In the genomic region with DNA sequence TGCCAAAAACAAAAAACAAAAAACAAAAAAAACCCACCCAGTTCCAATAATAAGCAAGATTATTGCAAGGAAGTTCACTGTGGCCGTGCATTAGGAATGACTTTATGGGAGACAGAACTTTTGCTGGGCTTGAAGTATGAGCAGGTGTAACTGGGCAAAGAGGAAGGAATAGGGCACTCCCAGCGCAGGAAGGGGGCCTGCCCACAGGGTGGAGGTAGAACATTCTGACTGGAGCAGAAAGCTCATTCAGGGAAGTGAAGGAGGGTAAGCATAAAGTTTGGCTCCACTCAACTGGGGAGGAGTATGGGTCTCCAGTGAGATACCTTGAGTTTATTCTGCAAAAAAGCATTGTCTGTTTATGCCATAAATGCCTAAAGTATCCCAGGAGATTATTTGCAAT, we compare ENCODE assay signal across 14 cellular contexts. TPM values are rescaled to one million over a fixed set of nuclear protein-coding genes. Genes with fewer than 3 reads are reported as not detected.
DNase-seq lines count a peak whose midpoint lies in the region; ATAC-seq and TF ChIP-seq lines count a peak whose summit lies in the region.
"Had no signal": no experiment of that assay in that cellular context is flagged by ENCODE, and none has a peak within 500 bp of the region (broad histone marks: within the 10 kb centered on the region; RNA-seq: fewer than 3 reads in every experiment).

No MANE protein-coding gene starts in this region.

- peaks cover 5% of the 10 kb centered on the region for H3K9me3 Mint-ChIP-seq in type B pancreatic cell
- H3K9me3 Mint-ChIP-seq: activated naive CD4-positive, alpha-beta T cell treated with anti-CD3 and anti-CD28 coated beads for 36 hours; memory B cell had no signal

- no peak overlapping the region for H3K4me3 Mint-ChIP-seq in type B pancreatic cell
- H3K4me3 Mint-ChIP-seq: activated naive CD4-positive, alpha-beta T cell treated with anti-CD3 and anti-CD28 coated beads for 36 hours; memory B cell had no signal

- no peak overlapping the region for H3K27ac Mint-ChIP-seq in type B pancreatic cell
- H3K27ac Mint-ChIP-seq: activated naive CD4-positive, alpha-beta T cell treated with anti-CD3 and anti-CD28 coated beads for 36 hours; memory B cell had no signal

- no peak for DNase-seq in heart right ventricle
- DNase-seq in left ventricle myocardium superior = no peak
- peak; percentile 26 for DNase-seq in NCI-H69 (lab: John Stamatoyannopoulos, UW)
- no peak for DNase-seq in epithelial cell of proximal tubule (ENCODE audit: low read depth)
- DNase-seq in type B pancreatic cell (ENCODE audit: extremely low spot score, unreplicated experiment) = no peak
- DNase-seq in activated naive CD4-positive, alpha-beta T cell treated with anti-CD3 and anti-CD28 coated beads, Interleukin-2, amount 50 U/mL, for 16 hours = no peak
- DNase-seq in HuH-7 (ENCODE audit: low spot score) = no peak
- DNase-seq: activated CD4-positive, alpha-beta T cell treated with anti-CD3 and anti-CD28 coated beads for 1 hour; activated naive CD4-positive, alpha-beta T cell treated with anti-CD3 and anti-CD28 coated beads for 36 hours; cortex of kidney had no signal

- TF ChIP-seq CTCF in heart right ventricle (IDR thresholded peaks at IDR 0.05) (peak in 6 of 9 donors; percentile 6 to 42 (median 32)), epithelial cell of proximal tubule (conservative IDR thresholded peaks at IDR 0.05; ENCODE audit: low read depth, low read length) (peak; percentile 50), type B pancreatic cell (conservative IDR thresholded peaks at IDR 0.05) (peak; percentile 28)

- peaks cover 24% of the 10 kb centered on the region for H3K27me3 Mint-ChIP-seq in type B pancreatic cell

- no peaks in the 10 kb centered on the region for H3K36me3 Mint-ChIP-seq in type B pancreatic cell
- H3K36me3 Mint-ChIP-seq: memory B cell had no signal

- H3K27me3 ChIP-seq in heart right ventricle = peaks cover 0 to 4% (median 0%) of the 10 kb centered on the region in 7 donors
- H3K27me3 ChIP-seq: BLaER1 treated with 17β-estradiol and CSF1 and Interleukin-3, amounts not matched to agents 10 nM and 100 nM; suprapubic skin had no signal

- no peaks in the 10 kb centered on the region for H3K36me3 ChIP-seq in heart right ventricle
- H3K36me3 ChIP-seq: BLaER1 treated with 17β-estradiol and CSF1 and Interleukin-3, amounts not matched to agents 10 nM and 100 nM; suprapubic skin had no signal

- 62 to 81% methylated on average over 2 of the region's 2 CpGs for WGBS in heart right ventricle, 2 donors

- ATAC-seq in heart right ventricle (no peak), left ventricle myocardium superior (no peak), GM21390 (IDR thresholded peaks at IDR 0.05; ENCODE audit: unreplicated experiment) (no peak)

- intact Hi-C loops in heart right ventricle (cut with DNase I) = loop anchor here in 1 of 10 donors (5.0 kb wide), 1 partner anchor 303 kb away; no protein-coding TSS in a partner anchor
- intact Hi-C loops in left ventricle myocardium superior (cut with micrococcal nuclease) = no loop called here

- H3K4me3 ChIP-seq in heart right ventricle (no peak overlapping the region), epithelial cell of proximal tubule (ENCODE audit: low read depth, low read length) (no peak overlapping the region)
- H3K4me3 ChIP-seq: BLaER1 treated with 17β-estradiol and CSF1 and Interleukin-3, amounts not matched to agents 10 nM and 100 nM; suprapubic skin had no signal

- H3K4me1 Mint-ChIP-seq in type B pancreatic cell (ENCODE audit: unreplicated experiment) = peaks cover 4% of the 10 kb centered on the region
- H3K4me1 Mint-ChIP-seq: memory B cell had no signal

- no peaks in the 10 kb centered on the region for H3K9me3 ChIP-seq in heart right ventricle
- H3K9me3 ChIP-seq: suprapubic skin had no signal

- H3K27ac ChIP-seq in heart right ventricle = no peak overlapping the region
- H3K27ac ChIP-seq: BLaER1 treated with 17β-estradiol and CSF1 and Interleukin-3, amounts not matched to agents 10 nM and 100 nM; suprapubic skin had no signal

- H3K4me1 ChIP-seq in heart right ventricle = peaks cover 0 to 5% (median 0%) of the 10 kb centered on the region in 9 donors
- H3K4me1 ChIP-seq: BLaER1 treated with 17β-estradiol and CSF1 and Interleukin-3, amounts not matched to agents 10 nM and 100 nM; suprapubic skin had no signal

RNA-seq across cellular contexts. Expression of a gene that starts 42.1 kb away (rescaled TPM):
- 10 to 100 TPM in 3 of 10 donors, 1 to 10 TPM in 7; 4.4 to 15.4 (median 7.7) TPM for total RNA-seq in heart right ventricle
- 1 to 10 TPM; 1.1 to 6.7 TPM for polyA plus RNA-seq in heart right ventricle
- 6.2 TPM for total RNA-seq in left ventricle myocardium superior
- total RNA-seq in epithelial cell of proximal tubule = 0.23 and 0.36 TPM in 2 replicates
- 1.7 TPM in 2 replicates for total RNA-seq in type B pancreatic cell (ENCODE audit: low replicate concordance)
- total RNA-seq: activated naive CD4-positive, alpha-beta T cell treated with anti-CD3 and anti-CD28 coated beads for 36 hours had no signal
